ENCODE assay signal across 1 cellular context in the genomic region with DNA sequence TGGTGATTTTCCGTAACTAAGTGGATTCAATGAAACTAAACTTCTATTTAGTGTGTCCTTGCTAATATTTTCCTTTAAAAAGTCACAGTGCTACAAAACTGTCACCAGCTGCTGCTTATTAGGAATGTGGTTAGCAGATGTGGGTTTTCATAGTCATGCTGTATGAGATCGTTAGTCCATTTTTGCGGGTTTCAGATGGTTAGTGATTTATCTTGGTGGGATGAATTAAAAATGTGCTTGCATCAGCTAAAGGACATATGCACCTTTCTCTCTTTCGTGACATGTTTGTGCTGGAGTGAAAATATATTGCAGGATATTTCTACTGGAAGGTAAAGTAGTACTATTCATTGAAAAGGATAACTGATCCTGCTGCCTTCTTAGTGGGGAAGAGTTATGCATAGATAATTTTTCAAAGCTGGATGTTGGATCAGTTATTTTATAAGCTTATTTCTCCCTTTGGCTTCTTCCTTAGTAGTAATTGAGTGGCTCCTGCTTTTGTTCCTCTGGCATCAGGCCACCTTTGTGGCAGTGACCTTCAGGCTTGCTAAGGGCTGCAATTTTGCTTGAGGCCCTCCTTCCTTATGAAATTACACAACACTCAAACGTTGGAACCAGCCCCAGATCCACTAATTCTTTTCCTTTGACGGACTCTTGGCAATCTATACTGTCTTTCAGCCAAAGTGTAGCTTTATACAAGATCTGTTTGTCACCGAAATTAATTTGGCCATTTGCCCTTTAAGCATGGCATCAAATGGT.
TF ChIP-seq lines count a peak whose summit lies in the region.

No MANE protein-coding gene starts in this region.

TF ChIP-seq in GM12878, 131 proteins besides CTCF, POLR2A, EP300 and RAD21 (continued from another document):
- TF ChIP-seq NR2F1 (conservative IDR thresholded peaks at IDR 0.05) = 0 out of 2 replicates have a peak, but pooled peaks have one; percentile 13
- TF ChIP-seq, protein P1, sequence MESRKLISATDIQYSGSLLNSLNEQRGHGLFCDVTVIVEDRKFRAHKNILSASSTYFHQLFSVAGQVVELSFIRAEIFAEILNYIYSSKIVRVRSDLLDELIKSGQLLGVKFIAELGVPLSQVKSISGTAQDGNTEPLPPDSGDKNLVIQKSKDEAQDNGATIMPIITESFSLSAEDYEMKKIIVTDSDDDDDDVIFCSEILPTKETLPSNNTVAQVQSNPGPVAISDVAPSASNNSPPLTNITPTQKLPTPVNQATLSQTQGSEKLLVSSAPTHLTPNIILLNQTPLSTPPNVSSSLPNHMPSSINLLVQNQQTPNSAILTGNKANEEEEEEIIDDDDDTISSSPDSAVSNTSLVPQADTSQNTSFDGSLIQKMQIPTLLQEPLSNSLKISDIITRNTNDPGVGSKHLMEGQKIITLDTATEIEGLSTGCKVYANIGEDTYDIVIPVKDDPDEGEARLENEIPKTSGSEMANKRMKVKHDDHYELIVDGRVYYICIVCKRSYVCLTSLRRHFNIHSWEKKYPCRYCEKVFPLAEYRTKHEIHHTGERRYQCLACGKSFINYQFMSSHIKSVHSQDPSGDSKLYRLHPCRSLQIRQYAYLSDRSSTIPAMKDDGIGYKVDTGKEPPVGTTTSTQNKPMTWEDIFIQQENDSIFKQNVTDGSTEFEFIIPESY (IDR thresholded peaks at IDR 0.05) = no peak
- TF ChIP-seq GABPA (IDR thresholded peaks at IDR 0.05; ENCODE audit: low read depth) = no peak
- TF ChIP-seq DPF2 (IDR thresholded peaks at IDR 0.05) = 0 out of 2 replicates have a peak, but pooled peaks have one; percentile 29
- TF ChIP-seq, protein P2, sequence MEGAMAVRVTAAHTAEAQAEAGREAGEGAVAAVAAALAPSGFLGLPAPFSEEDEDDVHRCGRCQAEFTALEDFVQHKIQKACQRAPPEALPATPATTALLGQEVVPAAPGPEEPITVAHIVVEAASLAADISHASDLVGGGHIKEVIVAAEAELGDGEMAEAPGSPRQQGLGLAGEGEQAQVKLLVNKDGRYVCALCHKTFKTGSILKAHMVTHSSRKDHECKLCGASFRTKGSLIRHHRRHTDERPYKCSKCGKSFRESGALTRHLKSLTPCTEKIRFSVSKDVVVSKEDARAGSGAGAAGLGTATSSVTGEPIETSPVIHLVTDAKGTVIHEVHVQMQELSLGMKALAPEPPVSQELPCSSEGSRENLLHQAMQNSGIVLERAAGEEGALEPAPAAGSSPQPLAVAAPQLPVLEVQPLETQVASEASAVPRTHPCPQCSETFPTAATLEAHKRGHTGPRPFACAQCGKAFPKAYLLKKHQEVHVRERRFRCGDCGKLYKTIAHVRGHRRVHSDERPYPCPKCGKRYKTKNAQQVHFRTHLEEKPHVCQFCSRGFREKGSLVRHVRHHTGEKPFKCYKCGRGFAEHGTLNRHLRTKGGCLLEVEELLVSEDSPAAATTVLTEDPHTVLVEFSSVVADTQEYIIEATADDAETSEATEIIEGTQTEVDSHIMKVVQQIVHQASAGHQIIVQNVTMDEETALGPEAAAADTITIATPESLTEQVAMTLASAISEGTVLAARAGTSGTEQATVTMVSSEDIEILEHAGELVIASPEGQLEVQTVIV (IDR thresholded peaks at IDR 0.05; ENCODE audit: borderline replicate concordance, partially characterized antibody) = no peak
- TF ChIP-seq, protein P3, sequence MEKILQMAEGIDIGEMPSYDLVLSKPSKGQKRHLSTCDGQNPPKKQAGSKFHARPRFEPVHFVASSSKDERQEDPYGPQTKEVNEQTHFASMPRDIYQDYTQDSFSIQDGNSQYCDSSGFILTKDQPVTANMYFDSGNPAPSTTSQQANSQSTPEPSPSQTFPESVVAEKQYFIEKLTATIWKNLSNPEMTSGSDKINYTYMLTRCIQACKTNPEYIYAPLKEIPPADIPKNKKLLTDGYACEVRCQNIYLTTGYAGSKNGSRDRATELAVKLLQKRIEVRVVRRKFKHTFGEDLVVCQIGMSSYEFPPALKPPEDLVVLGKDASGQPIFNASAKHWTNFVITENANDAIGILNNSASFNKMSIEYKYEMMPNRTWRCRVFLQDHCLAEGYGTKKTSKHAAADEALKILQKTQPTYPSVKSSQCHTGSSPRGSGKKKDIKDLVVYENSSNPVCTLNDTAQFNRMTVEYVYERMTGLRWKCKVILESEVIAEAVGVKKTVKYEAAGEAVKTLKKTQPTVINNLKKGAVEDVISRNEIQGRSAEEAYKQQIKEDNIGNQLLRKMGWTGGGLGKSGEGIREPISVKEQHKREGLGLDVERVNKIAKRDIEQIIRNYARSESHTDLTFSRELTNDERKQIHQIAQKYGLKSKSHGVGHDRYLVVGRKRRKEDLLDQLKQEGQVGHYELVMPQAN (conservative IDR thresholded peaks at IDR 0.05) = no peak
- peak in 1 of 2 experiments; percentile 45; a peak in 1 of 4 replicates for TF ChIP-seq BHLHE40 (IDR thresholded peaks at IDR 0.05; ENCODE audit: borderline replicate concordance in 1 of 2, low read depth in 2 of 2, low read length in 1 of 2)
- no peak for TF ChIP-seq BRCA1 (IDR thresholded peaks at IDR 0.05; ENCODE audit: low read depth, low read length)
- TF ChIP-seq SIN3A (IDR thresholded peaks at IDR 0.05; ENCODE audit: low read depth, low read length) = no peak
- TF ChIP-seq TCF12 (IDR thresholded peaks at IDR 0.05; ENCODE audit: low read depth, low read length) = 0 out of 2 replicates have a peak, but pooled peaks have one; percentile 33
- TF ChIP-seq NR2C1 (IDR thresholded peaks at IDR 0.05) = no peak
- no peak for TF ChIP-seq KDM1A (IDR thresholded peaks at IDR 0.05; ENCODE audit: borderline replicate concordance)
- TF ChIP-seq SUZ12 (IDR thresholded peaks at IDR 0.05; ENCODE audit: unreplicated experiment) = no peak
- TF ChIP-seq CBFB (IDR thresholded peaks at IDR 0.05; ENCODE audit: low read depth) = no peak
- TF ChIP-seq, protein P4, sequence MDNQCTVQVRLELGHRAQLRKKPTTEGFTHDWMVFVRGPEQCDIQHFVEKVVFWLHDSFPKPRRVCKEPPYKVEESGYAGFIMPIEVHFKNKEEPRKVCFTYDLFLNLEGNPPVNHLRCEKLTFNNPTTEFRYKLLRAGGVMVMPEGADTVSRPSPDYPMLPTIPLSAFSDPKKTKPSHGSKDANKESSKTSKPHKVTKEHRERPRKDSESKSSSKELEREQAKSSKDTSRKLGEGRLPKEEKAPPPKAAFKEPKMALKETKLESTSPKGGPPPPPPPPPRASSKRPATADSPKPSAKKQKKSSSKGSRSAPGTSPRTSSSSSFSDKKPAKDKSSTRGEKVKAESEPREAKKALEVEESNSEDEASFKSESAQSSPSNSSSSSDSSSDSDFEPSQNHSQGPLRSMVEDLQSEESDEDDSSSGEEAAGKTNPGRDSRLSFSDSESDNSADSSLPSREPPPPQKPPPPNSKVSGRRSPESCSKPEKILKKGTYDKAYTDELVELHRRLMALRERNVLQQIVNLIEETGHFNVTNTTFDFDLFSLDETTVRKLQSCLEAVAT (IDR thresholded peaks at IDR 0.05) = 0 out of 2 replicates have a peak, but pooled peaks have one; percentile 28
- no peak for TF ChIP-seq RFX5 (IDR thresholded peaks at IDR 0.05; ENCODE audit: low read depth, low read length)
- no peak for TF ChIP-seq BACH1 (IDR thresholded peaks at IDR 0.05; ENCODE audit: borderline replicate concordance)
- no peak for TF ChIP-seq SP1 (IDR thresholded peaks at IDR 0.05; ENCODE audit: low read depth, low read length)
- TF ChIP-seq, protein P5, sequence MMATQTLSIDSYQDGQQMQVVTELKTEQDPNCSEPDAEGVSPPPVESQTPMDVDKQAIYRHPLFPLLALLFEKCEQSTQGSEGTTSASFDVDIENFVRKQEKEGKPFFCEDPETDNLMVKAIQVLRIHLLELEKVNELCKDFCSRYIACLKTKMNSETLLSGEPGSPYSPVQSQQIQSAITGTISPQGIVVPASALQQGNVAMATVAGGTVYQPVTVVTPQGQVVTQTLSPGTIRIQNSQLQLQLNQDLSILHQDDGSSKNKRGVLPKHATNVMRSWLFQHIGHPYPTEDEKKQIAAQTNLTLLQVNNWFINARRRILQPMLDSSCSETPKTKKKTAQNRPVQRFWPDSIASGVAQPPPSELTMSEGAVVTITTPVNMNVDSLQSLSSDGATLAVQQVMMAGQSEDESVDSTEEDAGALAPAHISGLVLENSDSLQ (IDR thresholded peaks at IDR 0.05) = no peak
- no peak for TF ChIP-seq HDAC6 (IDR thresholded peaks at IDR 0.05; ENCODE audit: unreplicated experiment)
- peak; percentile 70 for TF ChIP-seq BCL11A (IDR thresholded peaks at IDR 0.05; ENCODE audit: low read depth, low read length)
- TF ChIP-seq IKZF1 (conservative IDR thresholded peaks at IDR 0.05) = peak; percentile 44; the same call in 1 of the 2 replicates
- TF ChIP-seq RELA (IDR thresholded peaks at IDR 0.05; ENCODE audit: borderline replicate concordance, partially characterized antibody) = no peak
- TF ChIP-seq ZNF274 (IDR thresholded peaks at IDR 0.05; ENCODE audit: insufficient read depth, insufficient read length) = no peak
- TF ChIP-seq BMI1 (IDR thresholded peaks at IDR 0.05; ENCODE audit: borderline replicate concordance) = peak; percentile 19; the same call in 1 of the 2 replicates
- peak; percentile 72 for TF ChIP-seq RUNX3 (IDR thresholded peaks at IDR 0.05; ENCODE audit: low read length)
- TF ChIP-seq JUNB (IDR thresholded peaks at IDR 0.05) = no peak
- TF ChIP-seq SUPT20H (IDR thresholded peaks at IDR 0.05; ENCODE audit: borderline replicate concordance, control insufficient read depth, low read depth, low read length) = no peak
- peak; percentile 32 to 40; a peak in 2 of 4 replicates for TF ChIP-seq IKZF2 (IDR thresholded peaks at IDR 0.05)
- peak; percentile 34; the same call in 1 of the 2 replicates for TF ChIP-seq ATF7 (IDR thresholded peaks at IDR 0.05; ENCODE audit: low read depth)
